Comparison of ENCODE assay signal across 27 cellular contexts in genomic region chr5:79707535-79707934, GRCh38. TPM values are rescaled to one million over a fixed set of nuclear protein-coding genes. Genes with fewer than 3 reads are reported as not detected.
A peak's percentile ranks its signal among the peaks of the same experiment; 100 is the strongest.
DNase-seq lines count a peak whose midpoint lies in the region; ATAC-seq, FAIRE-seq and TF ChIP-seq lines count a peak whose summit lies in the region.
"Had no signal": no experiment of that assay in that cellular context is flagged by ENCODE, and none has a peak within 500 bp of the region (broad histone marks: within the 10 kb centered on the region; RNA-seq: fewer than 3 reads in every experiment).

No MANE protein-coding gene starts in this region.

- H3K4me3 ChIP-seq in heart left ventricle, result no peak overlapping the region
- no peak overlapping the region for H3K4me3 ChIP-seq in GM12878
- H3K4me3 ChIP-seq: GM23338 had no signal

- no peak overlapping the region for H3K27ac Mint-ChIP-seq in stimulated activated memory B cell treated with anti-CD40 and anti-IgM and Interleukin-4, amounts not matched to agents 10 μg/mL and 1 μg/mL and 100 μg/mL, for 72 hours
- no peak overlapping the region for H3K27ac Mint-ChIP-seq in stimulated activated naive B cell treated with anti-CD40 and anti-IgM and Interleukin-4, amounts not matched to agents 10 μg/mL and 1 μg/mL and 100 μg/mL, for 72 hours
- H3K27ac Mint-ChIP-seq: CD14-positive monocyte, GM23338, H9, HFFc6 had no signal

- no peaks in the 10 kb centered on the region for H3K36me3 Mint-ChIP-seq in stimulated activated memory B cell treated with anti-CD40 and anti-IgM and Interleukin-4, amounts not matched to agents 10 μg/mL and 1 μg/mL and 100 μg/mL, for 72 hours
- peaks cover 0 to 7% of the 10 kb centered on the region in 2 donors for H3K36me3 Mint-ChIP-seq in stimulated activated naive B cell treated with anti-CD40 and anti-IgM and Interleukin-4, amounts not matched to agents 10 μg/mL and 1 μg/mL and 100 μg/mL, for 72 hours
- H3K36me3 Mint-ChIP-seq: CD14-positive monocyte had no signal

- BruUV-seq in GM12878 (replicated peaks; lab: Mats Ljungman, UMichigan), result no TSS peak

- H3K4me3 Mint-ChIP-seq in stimulated activated memory B cell treated with anti-CD40 and anti-IgM and Interleukin-4, amounts not matched to agents 10 μg/mL and 1 μg/mL and 100 μg/mL, for 72 hours, result no peak overlapping the region
- H3K4me3 Mint-ChIP-seq in stimulated activated naive B cell treated with anti-CD40 and anti-IgM and Interleukin-4, amounts not matched to agents 10 μg/mL and 1 μg/mL and 100 μg/mL, for 72 hours, result no peak overlapping the region
- H3K4me3 Mint-ChIP-seq: CD14-positive monocyte; CD8-positive, alpha-beta memory T cell; GM23338; H9; HFFc6; IgD-negative memory B cell had no signal

- H3K4me1 Mint-ChIP-seq in stimulated activated memory B cell treated with anti-CD40 and anti-IgM and Interleukin-4, amounts not matched to agents 10 μg/mL and 1 μg/mL and 100 μg/mL, for 72 hours, result peaks cover 4% of the 10 kb centered on the region
- H3K4me1 Mint-ChIP-seq in stimulated activated naive B cell treated with anti-CD40 and anti-IgM and Interleukin-4, amounts not matched to agents 10 μg/mL and 1 μg/mL and 100 μg/mL, for 72 hours, result no peaks in the 10 kb centered on the region
- H3K4me1 Mint-ChIP-seq: CD8-positive, alpha-beta memory T cell had no signal

- peaks cover 5% of the 10 kb centered on the region for H3K9me3 Mint-ChIP-seq in stimulated activated memory B cell treated with anti-CD40 and anti-IgM and Interleukin-4, amounts not matched to agents 10 μg/mL and 1 μg/mL and 100 μg/mL, for 72 hours
- peaks cover 0 to 4% of the 10 kb centered on the region in 2 donors for H3K9me3 Mint-ChIP-seq in stimulated activated naive B cell treated with anti-CD40 and anti-IgM and Interleukin-4, amounts not matched to agents 10 μg/mL and 1 μg/mL and 100 μg/mL, for 72 hours
- H3K9me3 Mint-ChIP-seq: HFFc6 had no signal

- TF ChIP-seq RAD21 in GM12878 (IDR thresholded peaks at IDR 0.05; ENCODE audit: insufficient read depth, low read depth, low read length), result no peak

- H3K9ac ChIP-seq in GM12878 (ENCODE audit: control insufficient read depth, insufficient read depth, low read length), result no peak overlapping the region
- H3K9ac ChIP-seq: KMS-11 had no signal

- H3K4me1 ChIP-seq in heart left ventricle (peaks cover 0 to 47% (median 8%) of the 10 kb centered on the region in 12 donors), GM12878 (ENCODE audit: control insufficient read depth, insufficient read depth, low read length) (no peaks in the 10 kb centered on the region)
- H3K4me1 ChIP-seq: BE2C had no signal

- H3K36me3 ChIP-seq in heart left ventricle (peaks cover 0 to 5% (median 0%) of the 10 kb centered on the region in 9 donors), GM12878 (ENCODE audit: control insufficient read depth in 2 of 2, insufficient read depth in 2 of 2, low read length in 1 of 2) (no peaks in the 10 kb centered on the region)
- H3K36me3 ChIP-seq: BE2C had no signal

- no peak for DNase-seq in heart left ventricle
- DNase-seq in left cardiac atrium, result no peak
- DNase-seq in GM12878 (ENCODE audit: low read depth, low spot score), result no peak
- no peak for DNase-seq in T-helper 9 cell
- no peak for DNase-seq in stimulated activated naive B cell treated with anti-CD40 and anti-IgM and Interleukin-4, amounts not matched to agents 10 μg/mL and 1 μg/mL and 100 μg/mL, for 72 hours
- DNase-seq: 8988T; ACHN; BE2C; CD8-positive, alpha-beta memory T cell; DMS 273 treated with DMSO at 0.1 percent for 48 hours; DMS79; H9; HFFc6; NCI-H1092; NCI-H1417 treated with DMSO at 0.1 percent for 48 hours; NCI-H1694 treated with DMSO at 0.1 percent for 48 hours; NCI-H2081; NCI-H2227 treated with DMSO at 0.1 percent for 48 hours; NCI-H526 treated with DMSO at 0.1 percent for 48 hours; SHP77 treated with DMSO at 0.1 percent for 48 hours had no signal

- no peak for TF ChIP-seq POLR2A in heart left ventricle (IDR thresholded peaks at IDR 0.05)
- TF ChIP-seq POLR2A in GM12878 (IDR thresholded peaks at IDR 0.05; ENCODE audit: low read depth, low read length), result no peak

- H3K27me3 Mint-ChIP-seq in stimulated activated memory B cell treated with anti-CD40 and anti-IgM and Interleukin-4, amounts not matched to agents 10 μg/mL and 1 μg/mL and 100 μg/mL, for 72 hours, result no peaks in the 10 kb centered on the region
- no peaks in the 10 kb centered on the region for H3K27me3 Mint-ChIP-seq in stimulated activated naive B cell treated with anti-CD40 and anti-IgM and Interleukin-4, amounts not matched to agents 10 μg/mL and 1 μg/mL and 100 μg/mL, for 72 hours
- H3K27me3 Mint-ChIP-seq: IgD-negative memory B cell had no signal

- peak overlapping the region in 8 of 12 donors; percentile 32 to 99 (median 51) for H3K27ac ChIP-seq in heart left ventricle
- H3K27ac ChIP-seq in GM12878 (ENCODE audit: control insufficient read depth, insufficient read depth), result no peak overlapping the region
- H3K27ac ChIP-seq: KMS-11, RWPE1 had no signal

- H3K79me2 ChIP-seq in GM12878 (ENCODE audit: control insufficient read depth, insufficient read depth, low read length), result no peaks in the 10 kb centered on the region

- H3K4me2 ChIP-seq in GM12878 (ENCODE audit: control insufficient read depth, insufficient read depth), result no peak overlapping the region
- H3K4me2 ChIP-seq: GM23338, KMS-11 had no signal

- TF ChIP-seq CTCF in heart left ventricle (IDR thresholded peaks at IDR 0.05), result no peak
- no peak for TF ChIP-seq CTCF in GM12878 (IDR thresholded peaks at IDR 0.05 in 2 of 3, conservative IDR thresholded peaks at IDR 0.05 in 1 of 3; ENCODE audit: control insufficient read depth in 2 of 3, extremely low read depth in 1 of 3, insufficient read depth in 1 of 3, low read depth in 3 of 3, low read length in 3 of 3)

- in situ Hi-C loops in GM12878 (cut with MboI), result no loop called here

- WGBS in heart left ventricle, 4 donors, result 27 to 38% (median 32%) methylated on average over 3 of the region's 3 CpGs
- WGBS in GM12878 (ENCODE audit: insufficient coverage, insufficient replicate concordance, low lambda C conversion rate, missing lambda C conversion rate), result 18% methylated on average over 3 of the region's 3 CpGs

- no peak for TF ChIP-seq EP300 in GM12878 (IDR thresholded peaks at IDR 0.05; ENCODE audit: borderline replicate concordance in 1 of 2, control insufficient read depth in 1 of 2, low read depth in 2 of 2, low read length in 2 of 2)

- intact Hi-C loops in heart left ventricle (cut with DNase I) (loop anchor here in 3 of 10 donors (10.0 kb wide), 2 partner anchors 147 to 377 kb away; no protein-coding TSS in a partner anchor), left cardiac atrium (cut with DNase I) (no loop called here), GM12878 (cut with micrococcal nuclease; ENCODE audit: unreplicated experiment) (no loop called here)

- ATAC-seq in heart left ventricle (no peak), left cardiac atrium (no peak), GM18502 (IDR thresholded peaks at IDR 0.05; ENCODE audit: poor library complexity, unreplicated experiment) (peak; percentile 50), GM12878 (no peak)
- ATAC-seq in stimulated activated memory B cell treated with anti-CD40 and anti-IgM and Interleukin-4, amounts not matched to agents 10 μg/mL and 1 μg/mL and 100 μg/mL, for 72 hours, result peak; percentile 34
- no peak for ATAC-seq in stimulated activated naive B cell treated with anti-CD40 and anti-IgM and Interleukin-4, amounts not matched to agents 10 μg/mL and 1 μg/mL and 100 μg/mL, for 72 hours (replicated peaks)
- ATAC-seq: GM23338 had no signal

- H3K9me3 ChIP-seq in heart left ventricle (peaks cover 0 to 3% (median 0%) of the 10 kb centered on the region in 12 donors), GM12878 (replicated peaks; ENCODE audit: control insufficient read depth, insufficient read depth, low read length) (no peaks in the 10 kb centered on the region; the same call in 2 of the 3 replicates)
- H3K9me3 ChIP-seq: BE2C had no signal

- H3K27me3 ChIP-seq in heart left ventricle, result no peaks in the 10 kb centered on the region
- no peaks in the 10 kb centered on the region for H3K27me3 ChIP-seq in GM12878 (replicated peaks in 1 of 2; ENCODE audit: control insufficient read depth in 2 of 2, insufficient read depth in 2 of 2, low read length in 1 of 2)

- H4K20me1 ChIP-seq in GM12878 (ENCODE audit: control insufficient read depth, insufficient read depth), result no peaks in the 10 kb centered on the region

- SMC1A ChIA-PET in GM12878 (lab: Charles Lee; ENCODE audit: uncharacterized antibody, unreplicated experiment), result interaction anchor here (1.3 to 1.6 kb wide), 2 partner anchors 9 to 15 kb away, joined by 4 to 5 read pairs; no protein-coding TSS in a partner anchor

- FAIRE-seq in GM12878 (lab: Jason Lieb, UNC), result no peak

- peak overlapping the region; percentile 7 for H2AFZ ChIP-seq in GM12878 (ENCODE audit: control insufficient read depth, low read depth, low read length)
- H2AFZ ChIP-seq: GM23338 had no signal

- CTCF ChIA-PET in GM12878 (lab: Yijun Ruan, JAX), result interaction anchor here (0.7 kb wide), 1 partner anchor 376 kb away, joined by 3 read pairs; no protein-coding TSS in a partner anchor

- POLR2A ChIA-PET in GM12878 (lab: Charles Lee), result no interaction called here

- RAD21 ChIA-PET in GM12878 (lab: Charles Lee; ENCODE audit: unreplicated experiment), result no interaction called here

TF ChIP-seq in GM12878, 131 proteins besides CTCF, POLR2A, EP300 and RAD21 (continues in another document):
- no peak for TF ChIP-seq MTA2 (IDR thresholded peaks at IDR 0.05; ENCODE audit: low read depth)

RNA-seq across cellular contexts. Expression of gene CMYA5, which starts 17.9 kb away (rescaled TPM):
- 1,000 to 10,000 TPM in 5 of 9 donors, 100 to 1,000 TPM in 4; 760 to 2,421 (median 1,003) TPM for total RNA-seq in heart left ventricle
- polyA plus RNA-seq in heart left ventricle, result 100 to 1,000 TPM; 279 to 425 TPM
- 100 to 1,000 TPM; 466 to 773 TPM for total RNA-seq in left cardiac atrium
- total RNA-seq in GM12878 (2013; cell fraction: nucleolus; rRNA removed), result 1.3 and 1.4 TPM in 2 replicates
- total RNA-seq in GM12878 (2014; rRNA removed), result 0.17 and 0.82 TPM in 2 replicates
- 0.09 and 0.27 TPM in 2 replicates for total RNA-seq in GM12878 (2014; rRNA removed; fragmentation: Illumina TruSeq; extraction: Trizol)
- 0.13 TPM in 2 replicates for total RNA-seq in GM12878 (2021)
- polyA plus RNA-seq in GM12878 (2011; ENCODE audit: low read depth), result 0.05 TPM
- polyA plus RNA-seq in GM12878 (2011; rRNA removed), result 0.34 and 0.39 TPM in 2 replicates
- polyA plus RNA-seq in GM12878 (2011; cell fraction: cytosol; rRNA removed), result 0.10 and 0.32 TPM in 2 replicates
- 1.2 and 1.9 TPM in 2 replicates for polyA plus RNA-seq in GM12878 (2011; cell fraction: nucleus; rRNA removed)
- 0.18 and 0.19 TPM in 2 replicates for polyA plus RNA-seq in GM12878 (2012)
- 0.16 and 0.21 TPM in 2 replicates for polyA plus RNA-seq in GM12878 (2014; fragmentation: Illumina TruSeq; extraction: Trizol)
- under 1 TPM; 0.03 to 0.04 TPM for polyA plus RNA-seq in GM12878 (2014; fragmentation: Nextera tagmentation; extraction: Ambion mirVana)
- 0.27 and 0.60 TPM in 2 replicates for polyA plus RNA-seq in GM12878 (2014; rRNA removed)
- under 1 TPM in 1 of 2 experiments, not detected in 1; 0.01 TPM for polyA plus RNA-seq in GM12878 (2016; fragmentation: Nextera tagmentation; extraction: Ambion mirVana)
- 0.51 and 0.52 TPM in 2 replicates for polyA minus RNA-seq in GM12878 (2011; rRNA and poly(A)+ RNA removed)
- polyA minus RNA-seq in GM12878 (2011; cell fraction: cytosol; rRNA and poly(A)+ RNA removed), result not detected in 2 replicates
- polyA minus RNA-seq in GM12878 (2011; cell fraction: nucleus; rRNA and poly(A)+ RNA removed), result 0.60 and 0.67 TPM in 2 replicates
- polyA plus RNA-seq: IgD-negative memory B cell had no signal

Comparison
In these comparisons a context has a peak if more than half of its experiments do, and no peak if none do; other contexts are left out.
1. ATAC-seq: peak in GM18502 (single experiment) and stimulated activated memory B cell treated with anti-CD40 and anti-IgM and Interleukin-4, amounts not matched to agents 10 μg/mL and 1 μg/mL and 100 μg/mL, for 72 hours (single experiment); none in heart left ventricle (0 of 4), left cardiac atrium (0 of 2), GM12878 (single experiment) and stimulated activated naive B cell treated with anti-CD40 and anti-IgM and Interleukin-4, amounts not matched to agents 10 μg/mL and 1 μg/mL and 100 μg/mL, for 72 hours (0 of 2).
2. RNA of gene CMYA5, which starts 17.9 kb away (total RNA-seq): 760 to 2,421 TPM in heart left ventricle and 466 to 773 TPM in left cardiac atrium; 0.09 to 1.4 TPM in GM12878; every median in the first group is over 100 times any median in the second.